In the genomic region with DNA sequence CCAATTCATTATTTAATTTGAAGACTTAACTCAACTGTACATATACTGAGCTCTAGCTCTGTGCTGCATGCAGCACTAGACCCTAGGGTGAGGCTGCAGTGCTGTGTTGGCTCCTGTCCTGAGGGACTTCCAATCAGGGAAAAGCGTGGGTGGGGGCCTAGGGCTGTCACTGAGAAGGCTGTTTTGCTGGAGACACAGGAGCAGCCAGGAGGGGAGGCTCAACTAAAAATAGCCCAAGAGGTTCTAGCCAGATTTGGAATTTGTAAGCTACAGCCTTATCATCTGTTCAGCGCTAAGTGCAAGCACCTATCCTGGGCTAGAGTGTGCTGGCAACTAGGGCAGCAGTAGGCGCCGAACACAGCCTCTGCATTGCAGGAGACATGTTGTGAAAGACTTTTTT, we compare ENCODE assay signal across 18 cellular contexts.
DNase-seq lines count a peak whose midpoint lies in the region; ATAC-seq and TF ChIP-seq lines count a peak whose summit lies in the region.
"Had no signal": no experiment of that assay in that cellular context is flagged by ENCODE, and none has a peak within 500 bp of the region (broad histone marks: within the 10 kb centered on the region; RNA-seq: fewer than 3 reads in every experiment).

No MANE protein-coding gene starts in this region.

- H3K4me3 ChIP-seq in heart right ventricle (no peak overlapping the region), right atrium auricular region (no peak overlapping the region), mucosa of descending colon (no peak overlapping the region)
- H3K4me3 ChIP-seq: BLaER1, GM23338 had no signal

- no peaks in the 10 kb centered on the region for H3K36me3 Mint-ChIP-seq in stimulated activated naive B cell treated with anti-CD40 and anti-IgM and Interleukin-4, amounts not matched to agents 10 μg/mL and 1 μg/mL and 100 μg/mL, for 72 hours
- H3K36me3 Mint-ChIP-seq: CD14-positive monocyte; CD4-positive, alpha-beta memory T cell had no signal

- H3K27ac ChIP-seq in heart right ventricle (peak overlapping the region in 4 of 10 donors; percentile 2 to 42 (median 22)), right atrium auricular region (peak overlapping the region; percentile 39 to 47)
- H3K27ac ChIP-seq: BLaER1, HL-60 had no signal

- peaks cover 0 to 6% of the 10 kb centered on the region in 2 donors for H3K27me3 Mint-ChIP-seq in stimulated activated naive B cell treated with anti-CD40 and anti-IgM and Interleukin-4, amounts not matched to agents 10 μg/mL and 1 μg/mL and 100 μg/mL, for 72 hours

- ATAC-seq in Right ventricle myocardium inferior (peak; percentile 95), heart right ventricle (peak; percentile 65 to 98 (median 94)), mucosa of descending colon (no peak), HG03378 (IDR thresholded peaks at IDR 0.05; ENCODE audit: unreplicated experiment) (no peak)
- ATAC-seq in stimulated activated naive B cell treated with anti-CD40 and anti-IgM and Interleukin-4, amounts not matched to agents 10 μg/mL and 1 μg/mL and 100 μg/mL, for 72 hours (replicated peaks): no peak
- ATAC-seq: GM23338 had no signal

- DNase-seq in RKO (ENCODE audit: low spot score): peak; percentile 11
- DNase-seq in Right ventricle myocardium inferior (ENCODE audit: missing footprints): peak; percentile 70
- peak; percentile 34 to 55 for DNase-seq in heart right ventricle
- DNase-seq in right atrium auricular region (ENCODE audit: low spot score): no peak
- DNase-seq in LoVo (ENCODE audit: low spot score): no peak
- DNase-seq in mucosa of descending colon: no peak
- DNase-seq in stimulated activated naive B cell treated with anti-CD40 and anti-IgM and Interleukin-4, amounts not matched to agents 10 μg/mL and 1 μg/mL and 100 μg/mL, for 72 hours: no peak
- DNase-seq: 8988T; CD4-positive, alpha-beta memory T cell; DMS153; DMS79; GF-D8; HCEC 1CT had no signal

- H3K9me3 Mint-ChIP-seq in stimulated activated naive B cell treated with anti-CD40 and anti-IgM and Interleukin-4, amounts not matched to agents 10 μg/mL and 1 μg/mL and 100 μg/mL, for 72 hours: peaks cover 0 to 7% of the 10 kb centered on the region in 2 donors

- 34 to 58% methylated on average over 4 of the region's 4 CpGs for WGBS in heart right ventricle, 2 donors

- H3K36me3 ChIP-seq in heart right ventricle: no peaks in the 10 kb centered on the region
- H3K36me3 ChIP-seq in right atrium auricular region: no peaks in the 10 kb centered on the region
- no peaks in the 10 kb centered on the region for H3K36me3 ChIP-seq in mucosa of descending colon (ENCODE audit: low read depth)
- H3K36me3 ChIP-seq: BLaER1 had no signal

- H3K4me1 Mint-ChIP-seq in stimulated activated naive B cell treated with anti-CD40 and anti-IgM and Interleukin-4, amounts not matched to agents 10 μg/mL and 1 μg/mL and 100 μg/mL, for 72 hours: no peaks in the 10 kb centered on the region
- H3K4me1 Mint-ChIP-seq: CD14-positive monocyte; CD4-positive, alpha-beta memory T cell had no signal

- H3K27me3 ChIP-seq in heart right ventricle (no peaks in the 10 kb centered on the region), right atrium auricular region (no peaks in the 10 kb centered on the region)
- H3K27me3 ChIP-seq: BLaER1 had no signal

- intact Hi-C loops in Right ventricle myocardium inferior (cut with DNase I) (no loop called here), heart right ventricle (cut with DNase I) (no loop called here), mucosa of descending colon (cut with DNase I, micrococcal nuclease) (no loop called here)

- TF ChIP-seq CTCF in heart right ventricle (IDR thresholded peaks at IDR 0.05) (no peak), right atrium auricular region (IDR thresholded peaks at IDR 0.05) (no peak), mucosa of descending colon (IDR thresholded peaks at IDR 0.05) (no peak)

- no peak overlapping the region for H3K4me3 Mint-ChIP-seq in stimulated activated naive B cell treated with anti-CD40 and anti-IgM and Interleukin-4, amounts not matched to agents 10 μg/mL and 1 μg/mL and 100 μg/mL, for 72 hours
- H3K4me3 Mint-ChIP-seq: CD14-positive monocyte; CD4-positive, alpha-beta memory T cell; GM23338 had no signal

- H3K27ac Mint-ChIP-seq in stimulated activated naive B cell treated with anti-CD40 and anti-IgM and Interleukin-4, amounts not matched to agents 10 μg/mL and 1 μg/mL and 100 μg/mL, for 72 hours: no peak overlapping the region
- H3K27ac Mint-ChIP-seq: CD14-positive monocyte; CD4-positive, alpha-beta memory T cell; GM23338 had no signal

- H3K9me3 ChIP-seq in heart right ventricle: peaks cover 0 to 15% (median 0%) of the 10 kb centered on the region in 11 donors
- peaks cover 0 to 7% of the 10 kb centered on the region in 2 donors for H3K9me3 ChIP-seq in right atrium auricular region
- no peaks in the 10 kb centered on the region for H3K9me3 ChIP-seq in mucosa of descending colon
- H3K9me3 ChIP-seq: BLaER1 had no signal

- H3K4me1 ChIP-seq in heart right ventricle (peaks cover 0 to 10% (median 4%) of the 10 kb centered on the region in 9 donors), right atrium auricular region (no peaks in the 10 kb centered on the region), mucosa of descending colon (ENCODE audit: low read depth) (no peaks in the 10 kb centered on the region)
- H3K4me1 ChIP-seq: BLaER1 had no signal

Comparison
In these comparisons a context has a peak if more than half of its experiments do, and no peak if none do; other contexts are left out.
1. DNase-seq: peak in RKO (single experiment), Right ventricle myocardium inferior (single experiment) and heart right ventricle (2 of 2); none in right atrium auricular region (single experiment), LoVo (single experiment), mucosa of descending colon (0 of 3) and stimulated activated naive B cell treated with anti-CD40 and anti-IgM and Interleukin-4, amounts not matched to agents 10 μg/mL and 1 μg/mL and 100 μg/mL, for 72 hours (single experiment).
2. ATAC-seq: peak in Right ventricle myocardium inferior (single experiment) and heart right ventricle (8 of 8); none in mucosa of descending colon (single experiment), HG03378 (single experiment) and stimulated activated naive B cell treated with anti-CD40 and anti-IgM and Interleukin-4, amounts not matched to agents 10 μg/mL and 1 μg/mL and 100 μg/mL, for 72 hours (0 of 2).